12 cellular contexts compared by ENCODE assay signal in the genomic region with DNA sequence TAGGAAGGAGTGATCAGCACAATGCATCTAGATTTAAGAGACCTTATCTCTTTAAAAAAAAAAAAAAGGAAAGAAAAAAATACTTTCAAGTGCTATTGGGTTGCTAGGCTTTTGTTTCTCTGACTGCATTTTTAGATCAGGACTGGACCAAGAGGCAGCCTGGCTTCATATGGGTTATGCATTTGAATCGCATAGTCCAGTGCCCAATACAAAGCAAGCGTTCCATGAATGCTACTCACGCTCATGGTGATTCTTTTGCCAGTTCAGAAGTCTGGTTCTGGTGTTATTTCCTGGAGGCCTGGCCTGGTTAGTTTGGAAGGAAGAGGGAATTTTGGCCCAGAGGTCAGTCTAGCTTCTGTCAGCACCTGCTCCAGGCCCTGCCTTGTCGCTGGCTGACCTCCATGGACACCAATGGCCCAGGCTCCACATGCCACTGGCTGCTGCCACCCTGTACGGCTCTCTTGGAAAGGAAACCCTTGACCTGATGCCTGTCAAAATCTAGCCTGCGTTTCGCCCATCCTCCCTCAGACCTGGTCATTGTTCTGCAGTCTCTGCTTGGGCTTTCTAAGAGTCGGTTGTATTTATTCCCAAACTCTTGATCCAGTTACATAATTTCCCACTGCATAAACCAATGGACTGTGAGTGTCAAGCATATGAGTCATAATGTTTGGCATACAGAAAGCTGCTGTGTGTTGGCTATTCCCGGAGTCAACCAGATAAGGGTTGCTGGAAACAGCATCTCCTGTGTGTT.
A peak's percentile ranks its signal among the peaks of the same experiment; 100 is the strongest.
DNase-seq lines count a peak whose midpoint lies in the region; ATAC-seq, FAIRE-seq and TF ChIP-seq lines count a peak whose summit lies in the region.
"Had no signal": no experiment of that assay in that cellular context is flagged by ENCODE, and none has a peak within 500 bp of the region (broad histone marks: within the 10 kb centered on the region; RNA-seq: fewer than 3 reads in every experiment).

No MANE protein-coding gene starts in this region.

- no peak overlapping the region for H3K27ac Mint-ChIP-seq in effector memory CD8-positive, alpha-beta T cell
- H3K27ac Mint-ChIP-seq: activated T-cell treated with anti-CD3 and anti-CD28 coated beads, Interleukin-2, amount 50 U/mL, for 72 hours; CD8-positive, alpha-beta T cell had no signal

- intact Hi-C loops in cardiac septum (cut with DNase I) = no loop called here

- no peaks in the 10 kb centered on the region for H3K4me1 Mint-ChIP-seq in effector memory CD8-positive, alpha-beta T cell (ENCODE audit: low read depth in 2 of 2)

- H3K9me3 Mint-ChIP-seq in effector memory CD8-positive, alpha-beta T cell = no peaks in the 10 kb centered on the region
- H3K9me3 Mint-ChIP-seq: activated T-cell treated with anti-CD3 and anti-CD28 coated beads, Interleukin-2, amount 50 U/mL, for 72 hours had no signal

- H3K27me3 ChIP-seq in RWPE2 (ENCODE audit: insufficient read depth, poor library complexity, severe bottlenecking) = no peaks in the 10 kb centered on the region
- H3K27me3 ChIP-seq: dorsolateral prefrontal cortex had no signal

- DNase-seq in DMS53 (lab: John Stamatoyannopoulos, UW) (peak; percentile 95), RWPE2 (ENCODE audit: low spot score) (no peak), cardiac septum (ENCODE audit: low spot score) (peak; percentile 82), retinal pigment epithelial cell (ENCODE audit: low read depth) (peak; percentile 87), D721Med (ENCODE audit: insufficient read length, low spot score) (no peak), NAMALWA (ENCODE audit: low spot score) (no peak), GDM1 (lab: John Stamatoyannopoulos, UW) (no peak)
- DNase-seq in effector memory CD8-positive, alpha-beta T cell = no peak
- DNase-seq: activated T-cell treated with anti-CD3 and anti-CD28 coated beads, Interleukin-2, amount 50 U/mL, for 72 hours; CD8-positive, alpha-beta T cell; dorsolateral prefrontal cortex; nucleus accumbens had no signal

- peak; percentile 54; the same call in 2 of the 3 replicates for ATAC-seq in RWPE2 (ENCODE audit: low read depth)
- ATAC-seq in effector memory CD8-positive, alpha-beta T cell (replicated peaks) = no peak
- ATAC-seq: activated T-cell treated with anti-CD3 and anti-CD28 coated beads, Interleukin-2, amount 50 U/mL, for 72 hours; CD8-positive, alpha-beta T cell had no signal

- TF ChIP-seq CTCF in RWPE2 (IDR thresholded peaks at IDR 0.05; ENCODE audit: poor library complexity, severe bottlenecking) (no peak), retinal pigment epithelial cell (conservative IDR thresholded peaks at IDR 0.05; ENCODE audit: low read depth, low read length) (no peak), D721Med (IDR thresholded peaks at IDR 0.05; ENCODE audit: insufficient read depth, missing control alignments) (no peak)

- no peak overlapping the region for H3K4me3 Mint-ChIP-seq in effector memory CD8-positive, alpha-beta T cell
- H3K4me3 Mint-ChIP-seq: activated T-cell treated with anti-CD3 and anti-CD28 coated beads, Interleukin-2, amount 50 U/mL, for 72 hours; CD8-positive, alpha-beta T cell had no signal

- no peak for FAIRE-seq in D721Med (lab: Jason Lieb, UNC)

- H3K4me3 ChIP-seq in RWPE2 (ENCODE audit: severe bottlenecking) (no peak overlapping the region), retinal pigment epithelial cell (ENCODE audit: low read length) (no peak overlapping the region)
- H3K4me3 ChIP-seq: dorsolateral prefrontal cortex had no signal

- no peak overlapping the region for H3K27ac ChIP-seq in RWPE2 (ENCODE audit: poor library complexity, severe bottlenecking)

- H3K9me3 ChIP-seq in RWPE2 (ENCODE audit: severe bottlenecking) = peaks cover 1% of the 10 kb centered on the region

- no peaks in the 10 kb centered on the region for H3K36me3 Mint-ChIP-seq in effector memory CD8-positive, alpha-beta T cell (ENCODE audit: insufficient read depth)
- H3K36me3 Mint-ChIP-seq: CD8-positive, alpha-beta T cell had no signal

- no peaks in the 10 kb centered on the region for H3K4me1 ChIP-seq in RWPE2 (ENCODE audit: insufficient read depth, poor library complexity, severe bottlenecking)

- H3K36me3 ChIP-seq in RWPE2 (ENCODE audit: low read depth) = no peaks in the 10 kb centered on the region

- H3K27me3 Mint-ChIP-seq in effector memory CD8-positive, alpha-beta T cell = peaks cover 10 to 16% of the 10 kb centered on the region in 2 donors

Comparison
In these comparisons a context has a peak if more than half of its experiments do, and no peak if none do; other contexts are left out.
1. DNase-seq: peak in DMS53 (single experiment), cardiac septum (single experiment) and retinal pigment epithelial cell (single experiment); none in RWPE2 (single experiment), D721Med (single experiment), NAMALWA (single experiment), GDM1 (single experiment) and effector memory CD8-positive, alpha-beta T cell (0 of 3).